In genomic region chr12:82527165-82527780, GRCh38 we compare ENCODE assay signal across 8 cellular contexts.
A peak's percentile ranks its signal among the peaks of the same experiment; 100 is the strongest.
DNase-seq lines count a peak whose midpoint lies in the region; ATAC-seq and TF ChIP-seq lines count a peak whose summit lies in the region.

No MANE protein-coding gene starts in this region.

- POLR2A ChIA-PET in WTC11 (lab: Charles Lee) = no interaction called here

- no peaks in the 10 kb centered on the region for H3K4me1 Mint-ChIP-seq in CD14-positive monocyte
- no peaks in the 10 kb centered on the region for H3K4me1 Mint-ChIP-seq in WTC11

- TF ChIP-seq CTCF in CD14-positive monocyte (IDR thresholded peaks at IDR 0.05) = peak; percentile 90
- TF ChIP-seq CTCF in WTC11 (IDR thresholded peaks at IDR 0.05) = peak; percentile 50
- TF ChIP-seq CTCF in gastroesophageal sphincter (IDR thresholded peaks at IDR 0.05) = peak; percentile 57 to 76 (median 66)
- peak; percentile 96 for TF ChIP-seq CTCF in retinal pigment epithelial cell (conservative IDR thresholded peaks at IDR 0.05; ENCODE audit: low read depth, low read length)

- peak; percentile 74 for ATAC-seq in GM18502 (IDR thresholded peaks at IDR 0.05; ENCODE audit: poor library complexity, unreplicated experiment)
- ATAC-seq in HG02943 (IDR thresholded peaks at IDR 0.05; ENCODE audit: low read depth, unreplicated experiment) = peak; percentile 52
- ATAC-seq in WTC11 = 0 out of 2 replicates have a peak, but pooled peaks have one; percentile 46
- no peak for ATAC-seq in gastroesophageal sphincter

- DNase-seq in CD14-positive monocyte (ENCODE audit: low spot score) = no peak
- DNase-seq in NCI-H2029 (lab: John Stamatoyannopoulos, UW) = peak; percentile 53
- DNase-seq in WTC11 (ENCODE audit: low spot score) = peak; percentile 16
- peak; percentile 19 for DNase-seq in retinal pigment epithelial cell (ENCODE audit: low read depth)
- no peak for DNase-seq in effector CD8-positive, alpha-beta T cell (lab: John Stamatoyannopoulos, UW)

- no peak overlapping the region for H3K27ac ChIP-seq in gastroesophageal sphincter

- H3K9me3 Mint-ChIP-seq in CD14-positive monocyte (no peaks in the 10 kb centered on the region), WTC11 (no peaks in the 10 kb centered on the region)

- TF ChIP-seq EP300 in gastroesophageal sphincter (IDR thresholded peaks at IDR 0.05) = no peak

- H3K9me3 ChIP-seq in gastroesophageal sphincter = no peaks in the 10 kb centered on the region

- H3K27me3 Mint-ChIP-seq in CD14-positive monocyte (ENCODE audit: low read depth in 3 of 3) (peaks cover 0 to 3% (median 0%) of the 10 kb centered on the region in 3 donors), WTC11 (ENCODE audit: low read depth) (no peaks in the 10 kb centered on the region; the same call in 1 of the 2 replicates)

- no peak overlapping the region for H3K4me3 ChIP-seq in gastroesophageal sphincter
- no peak overlapping the region for H3K4me3 ChIP-seq in retinal pigment epithelial cell (ENCODE audit: low read length)

- H3K36me3 ChIP-seq in gastroesophageal sphincter = no peaks in the 10 kb centered on the region

- CTCF ChIA-PET in WTC11 (lab: Charles Lee) = no interaction called here

- intact Hi-C loops in CD14-positive monocyte (cut with micrococcal nuclease) = loop anchor here in 1 of 2 donors (5.0 kb wide), 1 partner anchor 1975 kb away; no protein-coding TSS in a partner anchor

- H3K4me1 ChIP-seq in gastroesophageal sphincter = peaks cover 0 to 16% (median 0%) of the 10 kb centered on the region in 3 donors

- 13 to 20% methylated on average over 5 of the region's 5 CpGs for WGBS in gastroesophageal sphincter (ENCODE audit: low coverage in 1 of 2), 2 donors

- H3K4me3 Mint-ChIP-seq in CD14-positive monocyte = no peak overlapping the region
- H3K4me3 Mint-ChIP-seq in WTC11 = no peak overlapping the region

- H3K36me3 Mint-ChIP-seq in CD14-positive monocyte (no peaks in the 10 kb centered on the region), WTC11 (no peaks in the 10 kb centered on the region)

- H3K27me3 ChIP-seq in gastroesophageal sphincter = no peaks in the 10 kb centered on the region

- H3K27ac Mint-ChIP-seq in CD14-positive monocyte = no peak overlapping the region
- no peak overlapping the region for H3K27ac Mint-ChIP-seq in WTC11

- no peak for TF ChIP-seq POLR2A in gastroesophageal sphincter (IDR thresholded peaks at IDR 0.05)

TF ChIP-seq in WTC11, 78 proteins besides CTCF, POLR2A, EP300 and RAD21:
- TF ChIP-seq SMAD3 (CRISPR knock-in tag; IDR thresholded peaks at IDR 0.05; ENCODE audit: borderline replicate concordance) = no peak
- TF ChIP-seq, protein P1, sequence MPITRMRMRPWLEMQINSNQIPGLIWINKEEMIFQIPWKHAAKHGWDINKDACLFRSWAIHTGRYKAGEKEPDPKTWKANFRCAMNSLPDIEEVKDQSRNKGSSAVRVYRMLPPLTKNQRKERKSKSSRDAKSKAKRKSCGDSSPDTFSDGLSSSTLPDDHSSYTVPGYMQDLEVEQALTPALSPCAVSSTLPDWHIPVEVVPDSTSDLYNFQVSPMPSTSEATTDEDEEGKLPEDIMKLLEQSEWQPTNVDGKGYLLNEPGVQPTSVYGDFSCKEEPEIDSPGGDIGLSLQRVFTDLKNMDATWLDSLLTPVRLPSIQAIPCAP (CRISPR knock-in tag; IDR thresholded peaks at IDR 0.05) = no peak
- no peak for TF ChIP-seq MXD4 (CRISPR knock-in tag; IDR thresholded peaks at IDR 0.05; ENCODE audit: borderline replicate concordance)
- TF ChIP-seq SOX15 (CRISPR knock-in tag; IDR thresholded peaks at IDR 0.05) = no peak
- no peak for TF ChIP-seq ETV6 (CRISPR knock-in tag; IDR thresholded peaks at IDR 0.05)
- no peak for TF ChIP-seq ZBTB43 (CRISPR knock-in tag; IDR thresholded peaks at IDR 0.05)
- TF ChIP-seq HMGA2 (CRISPR knock-in tag; IDR thresholded peaks at IDR 0.05) = no peak
- TF ChIP-seq, protein P2, sequence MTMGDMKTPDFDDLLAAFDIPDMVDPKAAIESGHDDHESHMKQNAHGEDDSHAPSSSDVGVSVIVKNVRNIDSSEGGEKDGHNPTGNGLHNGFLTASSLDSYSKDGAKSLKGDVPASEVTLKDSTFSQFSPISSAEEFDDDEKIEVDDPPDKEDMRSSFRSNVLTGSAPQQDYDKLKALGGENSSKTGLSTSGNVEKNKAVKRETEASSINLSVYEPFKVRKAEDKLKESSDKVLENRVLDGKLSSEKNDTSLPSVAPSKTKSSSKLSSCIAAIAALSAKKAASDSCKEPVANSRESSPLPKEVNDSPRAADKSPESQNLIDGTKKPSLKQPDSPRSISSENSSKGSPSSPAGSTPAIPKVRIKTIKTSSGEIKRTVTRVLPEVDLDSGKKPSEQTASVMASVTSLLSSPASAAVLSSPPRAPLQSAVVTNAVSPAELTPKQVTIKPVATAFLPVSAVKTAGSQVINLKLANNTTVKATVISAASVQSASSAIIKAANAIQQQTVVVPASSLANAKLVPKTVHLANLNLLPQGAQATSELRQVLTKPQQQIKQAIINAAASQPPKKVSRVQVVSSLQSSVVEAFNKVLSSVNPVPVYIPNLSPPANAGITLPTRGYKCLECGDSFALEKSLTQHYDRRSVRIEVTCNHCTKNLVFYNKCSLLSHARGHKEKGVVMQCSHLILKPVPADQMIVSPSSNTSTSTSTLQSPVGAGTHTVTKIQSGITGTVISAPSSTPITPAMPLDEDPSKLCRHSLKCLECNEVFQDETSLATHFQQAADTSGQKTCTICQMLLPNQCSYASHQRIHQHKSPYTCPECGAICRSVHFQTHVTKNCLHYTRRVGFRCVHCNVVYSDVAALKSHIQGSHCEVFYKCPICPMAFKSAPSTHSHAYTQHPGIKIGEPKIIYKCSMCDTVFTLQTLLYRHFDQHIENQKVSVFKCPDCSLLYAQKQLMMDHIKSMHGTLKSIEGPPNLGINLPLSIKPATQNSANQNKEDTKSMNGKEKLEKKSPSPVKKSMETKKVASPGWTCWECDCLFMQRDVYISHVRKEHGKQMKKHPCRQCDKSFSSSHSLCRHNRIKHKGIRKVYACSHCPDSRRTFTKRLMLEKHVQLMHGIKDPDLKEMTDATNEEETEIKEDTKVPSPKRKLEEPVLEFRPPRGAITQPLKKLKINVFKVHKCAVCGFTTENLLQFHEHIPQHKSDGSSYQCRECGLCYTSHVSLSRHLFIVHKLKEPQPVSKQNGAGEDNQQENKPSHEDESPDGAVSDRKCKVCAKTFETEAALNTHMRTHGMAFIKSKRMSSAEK (CRISPR knock-in tag; IDR thresholded peaks at IDR 0.05; ENCODE audit: borderline replicate concordance) = no peak
- TF ChIP-seq ZNF423 (CRISPR knock-in tag; IDR thresholded peaks at IDR 0.05) = no peak
- TF ChIP-seq, protein P3, sequence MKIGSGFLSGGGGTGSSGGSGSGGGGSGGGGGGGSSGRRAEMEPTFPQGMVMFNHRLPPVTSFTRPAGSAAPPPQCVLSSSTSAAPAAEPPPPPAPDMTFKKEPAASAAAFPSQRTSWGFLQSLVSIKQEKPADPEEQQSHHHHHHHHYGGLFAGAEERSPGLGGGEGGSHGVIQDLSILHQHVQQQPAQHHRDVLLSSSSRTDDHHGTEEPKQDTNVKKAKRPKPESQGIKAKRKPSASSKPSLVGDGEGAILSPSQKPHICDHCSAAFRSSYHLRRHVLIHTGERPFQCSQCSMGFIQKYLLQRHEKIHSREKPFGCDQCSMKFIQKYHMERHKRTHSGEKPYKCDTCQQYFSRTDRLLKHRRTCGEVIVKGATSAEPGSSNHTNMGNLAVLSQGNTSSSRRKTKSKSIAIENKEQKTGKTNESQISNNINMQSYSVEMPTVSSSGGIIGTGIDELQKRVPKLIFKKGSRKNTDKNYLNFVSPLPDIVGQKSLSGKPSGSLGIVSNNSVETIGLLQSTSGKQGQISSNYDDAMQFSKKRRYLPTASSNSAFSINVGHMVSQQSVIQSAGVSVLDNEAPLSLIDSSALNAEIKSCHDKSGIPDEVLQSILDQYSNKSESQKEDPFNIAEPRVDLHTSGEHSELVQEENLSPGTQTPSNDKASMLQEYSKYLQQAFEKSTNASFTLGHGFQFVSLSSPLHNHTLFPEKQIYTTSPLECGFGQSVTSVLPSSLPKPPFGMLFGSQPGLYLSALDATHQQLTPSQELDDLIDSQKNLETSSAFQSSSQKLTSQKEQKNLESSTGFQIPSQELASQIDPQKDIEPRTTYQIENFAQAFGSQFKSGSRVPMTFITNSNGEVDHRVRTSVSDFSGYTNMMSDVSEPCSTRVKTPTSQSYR (CRISPR knock-in tag; IDR thresholded peaks at IDR 0.05) = no peak
- no peak for TF ChIP-seq ELF4 (CRISPR knock-in tag; IDR thresholded peaks at IDR 0.05; ENCODE audit: low read depth)
- TF ChIP-seq NFYB (CRISPR knock-in tag; conservative IDR thresholded peaks at IDR 0.05; ENCODE audit: low read depth) = no peak

Comparison
In these comparisons a context has a peak if more than half of its experiments do, and no peak if none do; other contexts are left out.
1. DNase-seq: peak in NCI-H2029 (single experiment), WTC11 (single experiment) and retinal pigment epithelial cell (single experiment); none in CD14-positive monocyte (single experiment) and effector CD8-positive, alpha-beta T cell (single experiment).
2. Peak in every context shown above with its lines, with median percentiles within 50 percentile points of each other: CTCF ChIP-seq.